31 cellular contexts compared by ENCODE assay signal in genomic region chr12:40248034-40248433, GRCh38. TPM values are rescaled to one million over a fixed set of nuclear protein-coding genes. Genes with fewer than 3 reads are reported as not detected.
"Had no signal": no experiment of that assay in that cellular context is flagged by ENCODE, and none has a peak within 500 bp of the region (broad histone marks: within the 10 kb centered on the region; RNA-seq: fewer than 3 reads in every experiment).

No MANE protein-coding gene starts in this region.

- H3K9me3 ChIP-seq: ascending aorta, left lung, sigmoid colon, thoracic aorta, vagina had no signal

- H3K4me3 Mint-ChIP-seq: activated CD4-positive, alpha-beta T cell treated with anti-CD3 and anti-CD28 coated beads for 36 hours; activated T-cell treated with anti-CD3 and anti-CD28 coated beads, Interleukin-2, amount 50 U/mL, for 24 hours; activated T-helper 17 cell treated with anti-CD3 and anti-CD28 coated beads, Interleukin-2, amount 50 U/mL, for 72 hours; immature natural killer cell; mesothelial cell of epicardium; natural killer cell; type B pancreatic cell; WTC11 had no signal

- ATAC-seq: activated CD4-positive, alpha-beta T cell treated with anti-CD3 and anti-CD28 coated beads for 36 hours; activated naive CD4-positive, alpha-beta T cell treated with anti-CD3 and anti-CD28 coated beads, Interleukin-2, amount 50 U/mL, for 72 hours; activated T-helper 17 cell treated with anti-CD3 and anti-CD28 coated beads, Interleukin-2, amount 50 U/mL, for 72 hours; natural killer cell; WTC11 had no signal

- H3K27me3 ChIP-seq: ascending aorta, brain microvascular endothelial cell, hepatocyte, left lung, sigmoid colon, vagina had no signal

- H2AFZ ChIP-seq: hepatocyte had no signal

- H3K79me2 ChIP-seq: hepatocyte had no signal

- H3K27ac Mint-ChIP-seq: activated CD4-positive, alpha-beta T cell treated with anti-CD3 and anti-CD28 coated beads for 36 hours; activated naive CD4-positive, alpha-beta T cell treated with anti-CD3 and anti-CD28 coated beads, Interleukin-2, amount 50 U/mL, for 72 hours; activated T-cell treated with anti-CD3 and anti-CD28 coated beads, Interleukin-2, amount 50 U/mL, for 24 hours; activated T-helper 17 cell treated with anti-CD3 and anti-CD28 coated beads, Interleukin-2, amount 50 U/mL, for 72 hours; immature natural killer cell; mesothelial cell of epicardium; natural killer cell; progenitor cell of endocrine pancreas; type B pancreatic cell; WTC11 had no signal

- H3K27me3 Mint-ChIP-seq: activated CD4-positive, alpha-beta T cell treated with anti-CD3 and anti-CD28 coated beads for 36 hours; activated T-cell treated with anti-CD3 and anti-CD28 coated beads, Interleukin-2, amount 50 U/mL, for 24 hours; activated T-helper 17 cell treated with anti-CD3 and anti-CD28 coated beads, Interleukin-2, amount 50 U/mL, for 72 hours; progenitor cell of endocrine pancreas; type B pancreatic cell had no signal

- H3K4me2 ChIP-seq: hepatocyte, smooth muscle cell had no signal

- H3K4me1 ChIP-seq: ascending aorta, left lung, sigmoid colon, vagina had no signal

- H3K4me3 ChIP-seq: ascending aorta, hepatocyte, left lung, lung, sigmoid colon, smooth muscle cell, thoracic aorta, vagina had no signal

- H3K36me3 ChIP-seq: brain microvascular endothelial cell had no signal

- H3K9me3 Mint-ChIP-seq: activated T-cell treated with anti-CD3 and anti-CD28 coated beads, Interleukin-2, amount 50 U/mL, for 24 hours; activated T-helper 17 cell treated with anti-CD3 and anti-CD28 coated beads, Interleukin-2, amount 50 U/mL, for 72 hours; natural killer cell; type B pancreatic cell had no signal

- H3K4me1 Mint-ChIP-seq: activated CD4-positive, alpha-beta T cell treated with anti-CD3 and anti-CD28 coated beads for 36 hours; activated T-helper 17 cell treated with anti-CD3 and anti-CD28 coated beads, Interleukin-2, amount 50 U/mL, for 72 hours; immature natural killer cell; mesothelial cell of epicardium; natural killer cell; WTC11 had no signal

- H3K27ac ChIP-seq: ascending aorta, brain microvascular endothelial cell, hepatocyte, left lung, sigmoid colon, thoracic aorta, vagina had no signal

- DNase-seq: activated CD4-positive, alpha-beta T cell treated with anti-CD3 and anti-CD28 coated beads for 36 hours; activated CD4-positive, alpha-beta T cell treated with anti-CD3 and anti-CD28 coated beads, Interleukin-2, amount 50 U/mL, for 4 hours; activated CD8-positive, alpha-beta memory T cell treated with anti-CD3 and anti-CD28 coated beads for 24 hours; activated CD8-positive, alpha-beta memory T cell treated with anti-CD3 and anti-CD28 coated beads, Interleukin-2, amount 50 U/mL, for 4 hours; activated T-cell treated with anti-CD3 and anti-CD28 coated beads, Interleukin-2, amount 50 U/mL, for 24 hours; brain microvascular endothelial cell; central memory CD4-positive, alpha-beta T cell; dermis blood vessel endothelial cell; effector CD8-positive, alpha-beta T cell; foreskin melanocyte; glutamatergic neuron; immature natural killer cell; kidney glomerular epithelial cell; left lung; natural killer cell; retina; sigmoid colon; stimulated activated CD4-positive, alpha-beta T cell treated with anti-CD3 and anti-CD28 coated beads, Interleukin-15, amount 100 ng/mL, for 24 hours; stimulated activated naive CD4-positive, alpha-beta T cell had no signal

RNA-seq across cellular contexts. Expression of gene LRRK2, which starts 23.2 kb away (rescaled TPM):
- total RNA-seq: activated CD4-positive, alpha-beta T cell treated with anti-CD3 and anti-CD28 coated beads for 36 hours; activated naive CD4-positive, alpha-beta T cell treated with anti-CD3 and anti-CD28 coated beads, Interleukin-2, amount 50 U/mL, for 72 hours; smooth muscle cell had no signal
- polyA plus RNA-seq: smooth muscle cell had no signal
